ENCODE assay signal across 1 cellular context in the genomic region with DNA sequence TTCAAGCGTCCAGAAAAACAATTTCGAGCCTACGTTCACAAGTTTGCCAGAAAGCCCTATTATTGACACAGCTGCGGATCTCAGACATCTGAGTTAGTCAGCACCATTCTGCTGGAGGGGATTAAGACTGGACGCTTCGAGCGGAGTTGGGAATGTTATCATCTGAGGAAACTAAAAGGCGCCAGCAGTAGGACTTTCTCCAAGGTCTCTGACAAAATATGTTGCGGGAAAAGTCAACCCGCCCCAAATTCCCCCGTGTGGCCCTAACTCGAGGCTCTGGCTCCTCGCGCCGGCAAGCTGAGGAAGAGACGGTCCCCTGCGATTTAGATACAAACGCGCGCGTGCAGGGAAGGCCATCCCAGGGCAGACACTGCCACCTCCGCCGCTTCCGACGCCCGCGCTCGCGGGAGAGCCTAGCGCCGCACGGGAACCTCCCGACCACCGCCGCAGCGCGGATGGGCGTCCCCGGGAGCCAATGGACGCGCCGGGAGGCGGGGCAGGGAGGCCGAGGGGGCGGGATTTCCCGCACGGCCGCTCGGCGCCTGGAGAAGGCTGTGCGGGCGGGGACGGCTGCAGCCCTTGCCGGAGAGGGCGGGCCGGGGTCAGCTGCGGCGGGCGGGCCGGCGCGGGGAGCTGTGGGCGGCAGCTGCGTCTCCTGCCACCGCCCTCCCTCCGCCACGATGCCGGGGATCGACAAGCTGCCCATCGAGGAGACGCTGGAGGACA.
TF ChIP-seq lines count a peak whose summit lies in the region.

A gene with protein sequence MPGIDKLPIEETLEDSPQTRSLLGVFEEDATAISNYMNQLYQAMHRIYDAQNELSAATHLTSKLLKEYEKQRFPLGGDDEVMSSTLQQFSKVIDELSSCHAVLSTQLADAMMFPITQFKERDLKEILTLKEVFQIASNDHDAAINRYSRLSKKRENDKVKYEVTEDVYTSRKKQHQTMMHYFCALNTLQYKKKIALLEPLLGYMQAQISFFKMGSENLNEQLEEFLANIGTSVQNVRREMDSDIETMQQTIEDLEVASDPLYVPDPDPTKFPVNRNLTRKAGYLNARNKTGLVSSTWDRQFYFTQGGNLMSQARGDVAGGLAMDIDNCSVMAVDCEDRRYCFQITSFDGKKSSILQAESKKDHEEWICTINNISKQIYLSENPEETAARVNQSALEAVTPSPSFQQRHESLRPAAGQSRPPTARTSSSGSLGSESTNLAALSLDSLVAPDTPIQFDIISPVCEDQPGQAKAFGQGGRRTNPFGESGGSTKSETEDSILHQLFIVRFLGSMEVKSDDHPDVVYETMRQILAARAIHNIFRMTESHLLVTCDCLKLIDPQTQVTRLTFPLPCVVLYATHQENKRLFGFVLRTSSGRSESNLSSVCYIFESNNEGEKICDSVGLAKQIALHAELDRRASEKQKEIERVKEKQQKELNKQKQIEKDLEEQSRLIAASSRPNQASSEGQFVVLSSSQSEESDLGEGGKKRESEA (plus strand): TSS at position 526 of the 726 bp plus-strand sequence. CDS start 155 bp downstream, at position 681.

TF ChIP-seq in HepG2, 621 proteins besides CTCF, POLR2A, EP300 and RAD21 (continued from another document and continues in another):
- TF ChIP-seq, protein P1, sequence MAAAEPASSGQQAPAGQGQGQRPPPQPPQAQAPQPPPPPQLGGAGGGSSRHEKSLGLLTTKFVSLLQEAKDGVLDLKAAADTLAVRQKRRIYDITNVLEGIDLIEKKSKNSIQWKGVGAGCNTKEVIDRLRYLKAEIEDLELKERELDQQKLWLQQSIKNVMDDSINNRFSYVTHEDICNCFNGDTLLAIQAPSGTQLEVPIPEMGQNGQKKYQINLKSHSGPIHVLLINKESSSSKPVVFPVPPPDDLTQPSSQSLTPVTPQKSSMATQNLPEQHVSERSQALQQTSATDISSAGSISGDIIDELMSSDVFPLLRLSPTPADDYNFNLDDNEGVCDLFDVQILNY (CRISPR knock-in tag; conservative IDR thresholded peaks at IDR 0.05): peak; percentile 72
- TF ChIP-seq, protein P2, sequence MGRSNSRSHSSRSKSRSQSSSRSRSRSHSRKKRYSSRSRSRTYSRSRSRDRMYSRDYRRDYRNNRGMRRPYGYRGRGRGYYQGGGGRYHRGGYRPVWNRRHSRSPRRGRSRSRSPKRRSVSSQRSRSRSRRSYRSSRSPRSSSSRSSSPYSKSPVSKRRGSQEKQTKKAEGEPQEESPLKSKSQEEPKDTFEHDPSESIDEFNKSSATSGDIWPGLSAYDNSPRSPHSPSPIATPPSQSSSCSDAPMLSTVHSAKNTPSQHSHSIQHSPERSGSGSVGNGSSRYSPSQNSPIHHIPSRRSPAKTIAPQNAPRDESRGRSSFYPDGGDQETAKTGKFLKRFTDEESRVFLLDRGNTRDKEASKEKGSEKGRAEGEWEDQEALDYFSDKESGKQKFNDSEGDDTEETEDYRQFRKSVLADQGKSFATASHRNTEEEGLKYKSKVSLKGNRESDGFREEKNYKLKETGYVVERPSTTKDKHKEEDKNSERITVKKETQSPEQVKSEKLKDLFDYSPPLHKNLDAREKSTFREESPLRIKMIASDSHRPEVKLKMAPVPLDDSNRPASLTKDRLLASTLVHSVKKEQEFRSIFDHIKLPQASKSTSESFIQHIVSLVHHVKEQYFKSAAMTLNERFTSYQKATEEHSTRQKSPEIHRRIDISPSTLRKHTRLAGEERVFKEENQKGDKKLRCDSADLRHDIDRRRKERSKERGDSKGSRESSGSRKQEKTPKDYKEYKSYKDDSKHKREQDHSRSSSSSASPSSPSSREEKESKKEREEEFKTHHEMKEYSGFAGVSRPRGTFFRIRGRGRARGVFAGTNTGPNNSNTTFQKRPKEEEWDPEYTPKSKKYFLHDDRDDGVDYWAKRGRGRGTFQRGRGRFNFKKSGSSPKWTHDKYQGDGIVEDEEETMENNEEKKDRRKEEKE (IDR thresholded peaks at IDR 0.05): no peak
- no peak for TF ChIP-seq ZNF333 (CRISPR knock-in tag; IDR thresholded peaks at IDR 0.05; ENCODE audit: borderline replicate concordance)
- TF ChIP-seq, protein P3, sequence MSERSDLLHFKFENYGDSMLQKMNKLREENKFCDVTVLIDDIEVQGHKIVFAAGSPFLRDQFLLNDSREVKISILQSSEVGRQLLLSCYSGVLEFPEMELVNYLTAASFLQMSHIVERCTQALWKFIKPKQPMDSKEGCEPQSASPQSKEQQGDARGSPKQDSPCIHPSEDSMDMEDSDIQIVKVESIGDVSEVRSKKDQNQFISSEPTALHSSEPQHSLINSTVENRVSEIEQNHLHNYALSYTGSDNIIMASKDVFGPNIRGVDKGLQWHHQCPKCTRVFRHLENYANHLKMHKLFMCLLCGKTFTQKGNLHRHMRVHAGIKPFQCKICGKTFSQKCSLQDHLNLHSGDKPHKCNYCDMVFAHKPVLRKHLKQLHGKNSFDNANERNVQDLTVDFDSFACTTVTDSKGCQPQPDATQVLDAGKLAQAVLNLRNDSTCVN (CRISPR knock-in tag; IDR thresholded peaks at IDR 0.05; ENCODE audit: borderline replicate concordance): peak; percentile 73; the same call in 1 of the 2 replicates
- TF ChIP-seq MBNL3 (CRISPR knock-in tag; conservative IDR thresholded peaks at IDR 0.05): no peak
- peak; percentile 85; the same call in 1 of the 2 replicates for TF ChIP-seq ELF4 (CRISPR knock-in tag; IDR thresholded peaks at IDR 0.05; ENCODE audit: borderline replicate concordance)
- no peak for TF ChIP-seq ATF7 (IDR thresholded peaks at IDR 0.05)
- TF ChIP-seq ATF7 (CRISPR knock-in tag; IDR thresholded peaks at IDR 0.05): peak; percentile 15; the same call in 1 of the 2 replicates
- TF ChIP-seq, protein P4, sequence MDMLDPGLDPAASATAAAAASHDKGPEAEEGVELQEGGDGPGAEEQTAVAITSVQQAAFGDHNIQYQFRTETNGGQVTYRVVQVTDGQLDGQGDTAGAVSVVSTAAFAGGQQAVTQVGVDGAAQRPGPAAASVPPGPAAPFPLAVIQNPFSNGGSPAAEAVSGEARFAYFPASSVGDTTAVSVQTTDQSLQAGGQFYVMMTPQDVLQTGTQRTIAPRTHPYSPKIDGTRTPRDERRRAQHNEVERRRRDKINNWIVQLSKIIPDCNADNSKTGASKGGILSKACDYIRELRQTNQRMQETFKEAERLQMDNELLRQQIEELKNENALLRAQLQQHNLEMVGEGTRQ (IDR thresholded peaks at IDR 0.05; ENCODE audit: low read depth, low read length): no peak
- TF ChIP-seq, protein P4 (CRISPR knock-in tag; IDR thresholded peaks at IDR 0.05; ENCODE audit: borderline replicate concordance): 0 out of 2 replicates have a peak, but pooled peaks have one; percentile 46
- no peak for TF ChIP-seq RBM22 (optimal IDR thresholded peaks at IDR 0.05; ENCODE audit: low read length)
- TF ChIP-seq ZNF205 (CRISPR knock-in tag; IDR thresholded peaks at IDR 0.05): 0 out of 2 replicates have a peak, but pooled peaks have one; percentile 64
- TF ChIP-seq, protein P5, sequence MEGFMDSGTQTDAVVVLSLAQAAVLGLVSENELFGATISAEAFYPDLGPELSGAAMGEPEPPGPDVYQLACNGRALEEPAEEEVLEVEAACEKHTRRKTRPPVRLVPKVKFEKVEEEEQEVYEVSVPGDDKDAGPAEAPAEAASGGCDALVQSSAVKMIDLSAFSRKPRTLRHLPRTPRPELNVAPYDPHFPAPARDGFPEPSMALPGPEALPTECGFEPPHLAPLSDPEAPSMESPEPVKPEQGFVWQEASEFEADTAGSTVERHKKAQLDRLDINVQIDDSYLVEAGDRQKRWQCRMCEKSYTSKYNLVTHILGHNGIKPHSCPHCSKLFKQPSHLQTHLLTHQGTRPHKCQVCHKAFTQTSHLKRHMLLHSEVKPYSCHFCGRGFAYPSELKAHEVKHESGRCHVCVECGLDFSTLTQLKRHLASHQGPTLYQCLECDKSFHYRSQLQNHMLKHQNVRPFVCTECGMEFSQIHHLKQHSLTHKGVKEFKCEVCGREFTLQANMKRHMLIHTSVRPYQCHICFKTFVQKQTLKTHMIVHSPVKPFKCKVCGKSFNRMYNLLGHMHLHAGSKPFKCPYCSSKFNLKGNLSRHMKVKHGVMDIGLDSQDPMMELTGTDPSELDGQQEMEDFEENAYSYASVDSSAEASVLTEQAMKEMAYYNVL (CRISPR knock-in tag; IDR thresholded peaks at IDR 0.05; ENCODE audit: borderline replicate concordance): peak; percentile 43; the same call in 1 of the 2 replicates
- TF ChIP-seq, protein P6, sequence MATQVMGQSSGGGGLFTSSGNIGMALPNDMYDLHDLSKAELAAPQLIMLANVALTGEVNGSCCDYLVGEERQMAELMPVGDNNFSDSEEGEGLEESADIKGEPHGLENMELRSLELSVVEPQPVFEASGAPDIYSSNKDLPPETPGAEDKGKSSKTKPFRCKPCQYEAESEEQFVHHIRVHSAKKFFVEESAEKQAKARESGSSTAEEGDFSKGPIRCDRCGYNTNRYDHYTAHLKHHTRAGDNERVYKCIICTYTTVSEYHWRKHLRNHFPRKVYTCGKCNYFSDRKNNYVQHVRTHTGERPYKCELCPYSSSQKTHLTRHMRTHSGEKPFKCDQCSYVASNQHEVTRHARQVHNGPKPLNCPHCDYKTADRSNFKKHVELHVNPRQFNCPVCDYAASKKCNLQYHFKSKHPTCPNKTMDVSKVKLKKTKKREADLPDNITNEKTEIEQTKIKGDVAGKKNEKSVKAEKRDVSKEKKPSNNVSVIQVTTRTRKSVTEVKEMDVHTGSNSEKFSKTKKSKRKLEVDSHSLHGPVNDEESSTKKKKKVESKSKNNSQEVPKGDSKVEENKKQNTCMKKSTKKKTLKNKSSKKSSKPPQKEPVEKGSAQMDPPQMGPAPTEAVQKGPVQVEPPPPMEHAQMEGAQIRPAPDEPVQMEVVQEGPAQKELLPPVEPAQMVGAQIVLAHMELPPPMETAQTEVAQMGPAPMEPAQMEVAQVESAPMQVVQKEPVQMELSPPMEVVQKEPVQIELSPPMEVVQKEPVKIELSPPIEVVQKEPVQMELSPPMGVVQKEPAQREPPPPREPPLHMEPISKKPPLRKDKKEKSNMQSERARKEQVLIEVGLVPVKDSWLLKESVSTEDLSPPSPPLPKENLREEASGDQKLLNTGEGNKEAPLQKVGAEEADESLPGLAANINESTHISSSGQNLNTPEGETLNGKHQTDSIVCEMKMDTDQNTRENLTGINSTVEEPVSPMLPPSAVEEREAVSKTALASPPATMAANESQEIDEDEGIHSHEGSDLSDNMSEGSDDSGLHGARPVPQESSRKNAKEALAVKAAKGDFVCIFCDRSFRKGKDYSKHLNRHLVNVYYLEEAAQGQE (IDR thresholded peaks at IDR 0.05; ENCODE audit: borderline replicate concordance in 1 of 2, low read depth in 1 of 2, low read length in 2 of 2): peak in 1 of 2 experiments; percentile 32; a peak in 1 of 4 replicates
- TF ChIP-seq, protein P7, sequence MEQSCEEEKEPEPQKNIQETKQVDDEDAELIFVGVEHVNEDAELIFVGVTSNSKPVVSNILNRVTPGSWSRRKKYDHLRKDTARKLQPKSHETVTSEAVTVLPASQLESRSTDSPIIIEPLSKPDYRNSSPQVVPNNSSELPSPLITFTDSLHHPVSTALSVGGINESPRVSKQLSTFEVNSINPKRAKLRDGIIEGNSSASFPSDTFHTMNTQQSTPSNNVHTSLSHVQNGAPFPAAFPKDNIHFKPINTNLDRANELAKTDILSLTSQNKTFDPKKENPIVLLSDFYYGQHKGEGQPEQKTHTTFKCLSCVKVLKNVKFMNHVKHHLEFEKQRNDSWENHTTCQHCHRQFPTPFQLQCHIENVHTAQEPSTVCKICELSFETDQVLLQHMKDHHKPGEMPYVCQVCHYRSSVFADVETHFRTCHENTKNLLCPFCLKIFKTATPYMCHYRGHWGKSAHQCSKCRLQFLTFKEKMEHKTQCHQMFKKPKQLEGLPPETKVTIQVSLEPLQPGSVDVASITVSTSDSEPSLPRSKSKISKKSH (CRISPR knock-in tag; IDR thresholded peaks at IDR 0.05; ENCODE audit: borderline replicate concordance): peak; percentile 82; the same call in 1 of the 2 replicates
- TF ChIP-seq SMAD1 (CRISPR knock-in tag; IDR thresholded peaks at IDR 0.05; ENCODE audit: borderline replicate concordance, low read depth): no peak
- TF ChIP-seq, protein P8, sequence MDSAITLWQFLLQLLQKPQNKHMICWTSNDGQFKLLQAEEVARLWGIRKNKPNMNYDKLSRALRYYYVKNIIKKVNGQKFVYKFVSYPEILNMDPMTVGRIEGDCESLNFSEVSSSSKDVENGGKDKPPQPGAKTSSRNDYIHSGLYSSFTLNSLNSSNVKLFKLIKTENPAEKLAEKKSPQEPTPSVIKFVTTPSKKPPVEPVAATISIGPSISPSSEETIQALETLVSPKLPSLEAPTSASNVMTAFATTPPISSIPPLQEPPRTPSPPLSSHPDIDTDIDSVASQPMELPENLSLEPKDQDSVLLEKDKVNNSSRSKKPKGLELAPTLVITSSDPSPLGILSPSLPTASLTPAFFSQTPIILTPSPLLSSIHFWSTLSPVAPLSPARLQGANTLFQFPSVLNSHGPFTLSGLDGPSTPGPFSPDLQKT (CRISPR knock-in tag; IDR thresholded peaks at IDR 0.05; ENCODE audit: borderline replicate concordance): no peak
- TF ChIP-seq ZNF788 (CRISPR knock-in tag; IDR thresholded peaks at IDR 0.05; ENCODE audit: borderline replicate concordance): peak; percentile 86
- TF ChIP-seq, protein P9, sequence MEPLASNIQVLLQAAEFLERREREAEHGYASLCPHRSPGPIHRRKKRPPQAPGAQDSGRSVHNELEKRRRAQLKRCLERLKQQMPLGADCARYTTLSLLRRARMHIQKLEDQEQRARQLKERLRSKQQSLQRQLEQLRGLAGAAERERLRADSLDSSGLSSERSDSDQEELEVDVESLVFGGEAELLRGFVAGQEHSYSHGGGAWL (CRISPR knock-in tag; IDR thresholded peaks at IDR 0.05): peak; percentile 89; the same call in 1 of the 2 replicates
- TF ChIP-seq TOE1 (CRISPR knock-in tag; IDR thresholded peaks at IDR 0.05): no peak
- TF ChIP-seq ETV5 (CRISPR knock-in tag; IDR thresholded peaks at IDR 0.05; ENCODE audit: borderline replicate concordance): peak; percentile 69
- peak; percentile 84; the same call in 1 of the 2 replicates for TF ChIP-seq ZNF232 (CRISPR knock-in tag; IDR thresholded peaks at IDR 0.05; ENCODE audit: borderline replicate concordance)
- TF ChIP-seq, protein P10, sequence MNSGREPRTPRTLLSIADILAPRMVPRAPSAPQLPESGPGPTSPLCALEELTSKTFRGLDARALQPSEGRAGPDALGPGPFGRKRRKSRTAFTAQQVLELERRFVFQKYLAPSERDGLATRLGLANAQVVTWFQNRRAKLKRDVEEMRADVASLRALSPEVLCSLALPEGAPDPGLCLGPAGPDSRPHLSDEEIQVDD (CRISPR knock-in tag; IDR thresholded peaks at IDR 0.05; ENCODE audit: borderline replicate concordance): peak; percentile 41; the same call in 1 of the 2 replicates
- TF ChIP-seq NR2F1 (CRISPR knock-in tag; IDR thresholded peaks at IDR 0.05): 0 out of 4 replicates have a peak, but pooled peaks of 1 of the 2 experiments have one; percentile 41
- TF ChIP-seq, protein P11, sequence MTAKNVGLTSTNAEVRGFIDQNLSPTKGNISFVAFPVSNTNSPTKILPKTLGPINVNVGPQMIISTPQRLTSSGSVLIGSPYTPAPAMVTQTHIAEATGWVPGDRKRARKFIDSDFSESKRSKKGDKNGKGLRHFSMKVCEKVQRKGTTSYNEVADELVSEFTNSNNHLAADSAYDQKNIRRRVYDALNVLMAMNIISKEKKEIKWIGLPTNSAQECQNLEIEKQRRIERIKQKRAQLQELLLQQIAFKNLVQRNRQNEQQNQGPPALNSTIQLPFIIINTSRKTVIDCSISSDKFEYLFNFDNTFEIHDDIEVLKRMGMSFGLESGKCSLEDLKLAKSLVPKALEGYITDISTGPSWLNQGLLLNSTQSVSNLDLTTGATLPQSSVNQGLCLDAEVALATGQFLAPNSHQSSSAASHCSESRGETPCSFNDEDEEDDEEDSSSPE (CRISPR knock-in tag; IDR thresholded peaks at IDR 0.05): peak; percentile 90
